ENCODE assay signal across 26 cellular contexts in the genomic region with DNA sequence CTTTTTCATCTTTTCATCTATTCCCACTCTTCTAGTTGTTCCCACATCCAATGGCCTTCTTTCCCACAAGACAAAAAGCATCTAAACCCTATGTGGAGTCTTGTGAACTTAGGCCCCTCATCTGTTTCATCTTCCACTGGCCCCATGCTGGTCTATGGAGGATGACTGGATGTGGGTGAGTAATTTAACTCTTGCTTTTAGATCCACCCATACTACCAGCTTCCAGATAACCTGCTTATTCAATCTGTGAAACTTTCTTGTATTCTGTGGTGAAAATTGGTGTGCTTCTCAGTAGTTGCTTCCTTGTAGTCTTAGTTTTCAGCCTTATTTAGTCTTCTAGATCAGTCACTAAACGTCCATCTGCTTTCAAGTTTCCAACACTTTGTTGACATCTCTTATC.
"Had no signal": no experiment of that assay in that cellular context is flagged by ENCODE, and none has a peak within 500 bp of the region (broad histone marks: within the 10 kb centered on the region; RNA-seq: fewer than 3 reads in every experiment).

No MANE protein-coding gene starts in this region.

- FAIRE-seq: colon, endometrium, endothelial cell of umbilical vein, frontal cortex had no signal

- H3K9me3 Mint-ChIP-seq: effector memory CD8-positive, alpha-beta T cell; endodermal cell had no signal

- H3K4me3 Mint-ChIP-seq: dendritic cell treated with granulocyte-macrophage colony-stimulating factor and Interleukin-4, amounts not matched to agents 40 ng/mL and 50 ng/mL, for 4 days; effector memory CD8-positive, alpha-beta T cell; endodermal cell had no signal

- H3K27me3 Mint-ChIP-seq: dendritic cell treated with granulocyte-macrophage colony-stimulating factor and Interleukin-4, amounts not matched to agents 40 ng/mL and 50 ng/mL, for 4 days; effector memory CD8-positive, alpha-beta T cell had no signal

- H3K27ac Mint-ChIP-seq: dendritic cell treated with granulocyte-macrophage colony-stimulating factor and Interleukin-4, amounts not matched to agents 40 ng/mL and 50 ng/mL, for 4 days; effector memory CD8-positive, alpha-beta T cell; endodermal cell had no signal

- ATAC-seq: effector memory CD8-positive, alpha-beta T cell; esophagus mucosa; foreskin keratinocyte; gastrocnemius medialis; gastroesophageal sphincter; heart left ventricle; heart right ventricle had no signal

- DNase-seq: colonic mucosa; cortex of kidney; dermis blood vessel endothelial cell; dorsolateral prefrontal cortex; effector CD4-positive, alpha-beta T cell; effector CD8-positive, alpha-beta T cell; effector memory CD4-positive, alpha-beta T cell; effector memory CD8-positive, alpha-beta T cell; endodermal cell; erythroblast; esophagus squamous epithelium; foreskin fibroblast; foreskin keratinocyte; foreskin melanocyte; gastrocnemius medialis; glutamatergic neuron; head of caudate nucleus; heart left ventricle; heart right ventricle had no signal
